ENCODE assay signal across 9 cellular contexts in genomic region chr10:102435529-102436233, GRCh38. TPM values are rescaled to one million over a fixed set of nuclear protein-coding genes. Genes with fewer than 3 reads are reported as not detected.
DNase-seq lines count a peak whose midpoint lies in the region; ATAC-seq and TF ChIP-seq lines count a peak whose summit lies in the region.
"Had no signal": no experiment of that assay in that cellular context is flagged by ENCODE, and none has a peak within 500 bp of the region (broad histone marks: within the 10 kb centered on the region; RNA-seq: fewer than 3 reads in every experiment).

No MANE protein-coding gene starts in this region.

- H3K4me1 Mint-ChIP-seq in T-helper 2 cell treated with Interferon-gamma antibody and Interleukin-4, amounts not matched to agents 5 μg/mL and 100 μg/mL, for 36 hours (ENCODE audit: low read depth), result peaks cover 44% of the 10 kb centered on the region

- no peaks in the 10 kb centered on the region for H3K9me3 ChIP-seq in gastrocnemius medialis

- H3K4me3 Mint-ChIP-seq in T-helper 2 cell treated with Interferon-gamma antibody and Interleukin-4, amounts not matched to agents 5 μg/mL and 100 μg/mL, for 36 hours, result peak overlapping the region; percentile 97

- TF ChIP-seq CTCF in GM12864 (IDR thresholded peaks at IDR 0.05; ENCODE audit: low read depth, low read length, missing control alignments), result no peak
- no peak for TF ChIP-seq CTCF in gastrocnemius medialis (IDR thresholded peaks at IDR 0.05 in 4 of 5, conservative IDR thresholded peaks at IDR 0.05 in 1 of 5)

- H3K27me3 ChIP-seq in gastrocnemius medialis, result peaks cover 6 to 11% (median 9%) of the 10 kb centered on the region in 3 donors

- peak overlapping the region; percentile 89 for H3K27ac Mint-ChIP-seq in T-helper 2 cell treated with Interferon-gamma antibody and Interleukin-4, amounts not matched to agents 5 μg/mL and 100 μg/mL, for 36 hours

- H3K27me3 Mint-ChIP-seq in T-helper 2 cell treated with Interferon-gamma antibody and Interleukin-4, amounts not matched to agents 5 μg/mL and 100 μg/mL, for 36 hours (ENCODE audit: low read depth), result no peaks in the 10 kb centered on the region

- no peak overlapping the region for H3K27ac ChIP-seq in gastrocnemius medialis

- no peak for ATAC-seq in gastrocnemius medialis
- no peak for ATAC-seq in HG02973 (IDR thresholded peaks at IDR 0.05; ENCODE audit: unreplicated experiment)

- H3K36me3 Mint-ChIP-seq in T-helper 2 cell treated with Interferon-gamma antibody and Interleukin-4, amounts not matched to agents 5 μg/mL and 100 μg/mL, for 36 hours (ENCODE audit: low read depth), result peaks cover 23% of the 10 kb centered on the region

- H3K4me3 ChIP-seq in GM12864 (ENCODE audit: low read depth, low read length), result peak overlapping the region; percentile 47
- H3K4me3 ChIP-seq in gastrocnemius medialis, result no peak overlapping the region

- H3K4me1 ChIP-seq in gastrocnemius medialis, result peaks cover 6 to 12% of the 10 kb centered on the region in 2 donors

- TF ChIP-seq POLR2A in erythroblast (IDR thresholded peaks at IDR 0.05; ENCODE audit: low read length) (peak; percentile 42), gastrocnemius medialis (IDR thresholded peaks at IDR 0.05) (no peak)

- intact Hi-C loops in gastrocnemius medialis (cut with DNase I; ENCODE audit: low total_unique reads), result no loop called here

- no peaks in the 10 kb centered on the region for H3K9me3 Mint-ChIP-seq in T-helper 2 cell treated with Interferon-gamma antibody and Interleukin-4, amounts not matched to agents 5 μg/mL and 100 μg/mL, for 36 hours

- no peaks in the 10 kb centered on the region for H3K36me3 ChIP-seq in gastrocnemius medialis

- DNase-seq in GM12864 (ENCODE audit: low read depth), result no peak
- peak; percentile 70 for DNase-seq in T-helper 2 cell treated with Interferon-gamma antibody and Interleukin-4, amounts not matched to agents 5 μg/mL and 100 μg/mL, for 36 hours (ENCODE audit: low spot score)
- DNase-seq in erythroblast (lab: John Stamatoyannopoulos, UW), result no peak
- peak; percentile 37 to 43 for DNase-seq in stimulated activated CD4-positive, alpha-beta T cell treated with anti-CD3 and anti-CD28 coated beads, Interleukin-1b, Interleukin-23, amount 100 ng/mL, for 4 hours (ENCODE audit: low read depth in 2 of 2)
- no peak for DNase-seq in gastrocnemius medialis
- DNase-seq in G401 (ENCODE audit: low spot score), result no peak
- no peak for DNase-seq in superior temporal gyrus (ENCODE audit: extremely low spot score)

- in situ Hi-C loops in gastrocnemius medialis (cut with MboI; ENCODE audit: low sequenced_read_pairs in 4 of 4), result no loop called here
- in situ Hi-C loops in G401 (cut with HindIII; ENCODE audit: low sequenced_read_pairs), result no loop called here

RNA-seq across cellular contexts. Expression of gene CUEDC2, which starts 3.3 kb away (rescaled TPM):
- total RNA-seq in gastrocnemius medialis, result 10 to 100 TPM; 51.6 to 83.1 (median 70.2) TPM
- 133 and 209 TPM in 2 replicates for total RNA-seq in G401 (2014; rRNA removed; shearing (Covaris generic))

RNA-seq across cellular contexts. Expression of gene FBXL15, which starts 15.0 kb away (rescaled TPM):
- total RNA-seq in gastrocnemius medialis, result 10 to 100 TPM; 14.2 to 34.8 (median 21.0) TPM
- 29.9 and 32.1 TPM in 2 replicates for total RNA-seq in G401 (2014; rRNA removed; shearing (Covaris generic))

RNA-seq across cellular contexts. Expression of gene C10orf95, which starts 15.7 kb away (rescaled TPM):
- total RNA-seq in gastrocnemius medialis, result not detected
- 1.8 TPM in 1 of 2 replicates, not detected in the other for total RNA-seq in G401 (2014; rRNA removed; shearing (Covaris generic))
- total RNA-seq: M059J had no signal

RNA-seq across cellular contexts. Expression of gene PSD, which starts 17.1 kb away (rescaled TPM):
- total RNA-seq in gastrocnemius medialis, result 1 to 10 TPM in 1 of 4 donors, under 1 TPM in 1, not detected in 2; 0.35 to 2.6 TPM
- 3.1 and 7.9 TPM in 2 replicates for total RNA-seq in G401 (2014; rRNA removed; shearing (Covaris generic))
- total RNA-seq: M059J had no signal

RNA-seq across cellular contexts. Expression of gene NFKB2, which starts 40.2 kb away (rescaled TPM):
- total RNA-seq in gastrocnemius medialis, result 10 to 100 TPM in 3 of 4 donors, 1 to 10 TPM in 1; 8.6 to 17.3 (median 12.8) TPM
- 23.3 and 23.9 TPM in 2 replicates for total RNA-seq in G401 (2014; rRNA removed; shearing (Covaris generic))

Comparison
In these comparisons a context has a peak if more than half of its experiments do, and no peak if none do; other contexts are left out.
1. DNase-seq: peak in T-helper 2 cell treated with Interferon-gamma antibody and Interleukin-4, amounts not matched to agents 5 μg/mL and 100 μg/mL, for 36 hours (single experiment) and stimulated activated CD4-positive, alpha-beta T cell treated with anti-CD3 and anti-CD28 coated beads, Interleukin-1b, Interleukin-23, amount 100 ng/mL, for 4 hours (2 of 2); none in GM12864 (single experiment), erythroblast (0 of 2), gastrocnemius medialis (0 of 2), G401 (single experiment) and superior temporal gyrus (single experiment).